In the genomic region with DNA sequence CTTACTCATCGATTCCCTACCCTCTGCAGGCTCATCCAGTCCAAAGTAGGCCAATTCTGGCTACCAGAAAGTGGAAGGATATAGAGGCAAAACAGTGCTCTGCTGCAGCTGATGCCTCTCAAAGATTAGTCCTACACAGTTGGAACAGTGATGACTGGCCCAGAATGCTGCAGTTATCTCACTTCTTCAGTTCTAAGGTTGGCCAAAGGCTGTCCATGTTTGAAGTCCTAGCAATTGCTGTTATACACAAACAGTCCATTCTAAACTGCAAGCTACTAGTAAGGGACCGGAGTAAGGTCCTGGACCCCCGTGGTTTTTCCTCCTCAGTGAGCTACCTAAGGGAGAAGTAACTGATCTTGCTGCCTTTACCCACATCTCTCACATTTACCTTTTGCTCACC, we compare ENCODE assay signal across 29 cellular contexts.
"Had no signal": no experiment of that assay in that cellular context is flagged by ENCODE, and none has a peak within 500 bp of the region (broad histone marks: within the 10 kb centered on the region; RNA-seq: fewer than 3 reads in every experiment).

No MANE protein-coding gene starts in this region.

- H3K27ac ChIP-seq: colonic mucosa, coronary artery, dorsolateral prefrontal cortex, epithelial cell of prostate, esophagus muscularis mucosa, esophagus squamous epithelium, foreskin keratinocyte, gastrocnemius medialis, gastroesophageal sphincter, heart left ventricle, heart right ventricle had no signal

- H3K9me3 Mint-ChIP-seq: dendritic cell treated with granulocyte-macrophage colony-stimulating factor and Interleukin-4, amounts not matched to agents 40 ng/mL and 50 ng/mL, for 4 days; effector memory CD8-positive, alpha-beta T cell; endodermal cell had no signal

- H3K27me3 ChIP-seq: colonic mucosa, esophagus muscularis mucosa, esophagus squamous epithelium, foreskin keratinocyte, gastrocnemius medialis, gastroesophageal sphincter, heart left ventricle, heart right ventricle had no signal

- H3K36me3 ChIP-seq: colonic mucosa, esophagus muscularis mucosa, esophagus squamous epithelium, gastrocnemius medialis, gastroesophageal sphincter, heart left ventricle, heart right ventricle had no signal

- H3K4me3 Mint-ChIP-seq: dendritic cell treated with granulocyte-macrophage colony-stimulating factor and Interleukin-4, amounts not matched to agents 40 ng/mL and 50 ng/mL, for 4 days; effector memory CD8-positive, alpha-beta T cell; endodermal cell had no signal

- H3K4me1 ChIP-seq: colonic mucosa, foreskin keratinocyte, gastroesophageal sphincter, heart right ventricle had no signal

- ATAC-seq: effector memory CD8-positive, alpha-beta T cell; esophagus mucosa; foreskin keratinocyte; gastrocnemius medialis; gastroesophageal sphincter; heart left ventricle; heart right ventricle had no signal

- H3K9me3 ChIP-seq: colonic mucosa, esophagus muscularis mucosa, esophagus squamous epithelium, gastrocnemius medialis, gastroesophageal sphincter, heart left ventricle, heart right ventricle had no signal

- H3K4me3 ChIP-seq: colonic mucosa, coronary artery, dorsolateral prefrontal cortex, esophagus muscularis mucosa, esophagus squamous epithelium, gastrocnemius medialis, gastroesophageal sphincter, heart left ventricle, heart right ventricle had no signal

- DNase-seq: colonic mucosa; cortex of kidney; dermis blood vessel endothelial cell; dorsolateral prefrontal cortex; effector CD4-positive, alpha-beta T cell; effector CD8-positive, alpha-beta T cell; effector memory CD4-positive, alpha-beta T cell; effector memory CD8-positive, alpha-beta T cell; endodermal cell; erythroblast; esophagus squamous epithelium; foreskin fibroblast; foreskin keratinocyte; foreskin melanocyte; gastrocnemius medialis; glutamatergic neuron; head of caudate nucleus; heart left ventricle; heart right ventricle had no signal

- H3K27ac Mint-ChIP-seq: dendritic cell treated with granulocyte-macrophage colony-stimulating factor and Interleukin-4, amounts not matched to agents 40 ng/mL and 50 ng/mL, for 4 days; effector memory CD8-positive, alpha-beta T cell; endodermal cell had no signal

- FAIRE-seq: colon, endometrium, endothelial cell of umbilical vein, frontal cortex had no signal
